ENCODE assay signal across 15 cellular contexts in genomic region chr11:87251560-87251959, GRCh38.
DNase-seq lines count a peak whose midpoint lies in the region; ATAC-seq and TF ChIP-seq lines count a peak whose summit lies in the region.
"Had no signal": no experiment of that assay in that cellular context is flagged by ENCODE, and none has a peak within 500 bp of the region (broad histone marks: within the 10 kb centered on the region; RNA-seq: fewer than 3 reads in every experiment).

No MANE protein-coding gene starts in this region.

- peaks cover 0 to 2% of the 10 kb centered on the region in 2 donors for H3K36me3 Mint-ChIP-seq in activated T-cell treated with anti-CD3 and anti-CD28 coated beads, Interleukin-2, amount 50 U/mL, for 72 hours (ENCODE audit: insufficient read depth in 2 of 2)
- H3K36me3 Mint-ChIP-seq in activated T-cell treated with anti-CD3 and anti-CD28 coated beads, Interleukin-2, amount 50 U/mL, for 4 hours (ENCODE audit: insufficient read depth): peaks cover 9% of the 10 kb centered on the region
- peaks cover 23% of the 10 kb centered on the region for H3K36me3 Mint-ChIP-seq in activated naive CD8-positive, alpha-beta T cell treated with anti-CD3 and anti-CD28 coated beads for 36 hours
- H3K36me3 Mint-ChIP-seq in stimulated activated effector memory CD8-positive, alpha-beta T cell treated with anti-CD3 and anti-CD28 coated beads, Interleukin-12 subunit alpha, Interleukin-12 subunit beta, amount 100 ng/mL, for 72 hours: no peaks in the 10 kb centered on the region
- H3K36me3 Mint-ChIP-seq: CD14-positive monocyte had no signal

- ATAC-seq in activated T-cell treated with anti-CD3 and anti-CD28 coated beads, Interleukin-2, amount 50 U/mL, for 72 hours (replicated peaks in 1 of 2): no peak
- ATAC-seq in activated T-cell treated with anti-CD3 and anti-CD28 coated beads, Interleukin-2, amount 50 U/mL, for 4 hours: no peak
- ATAC-seq in stimulated activated effector memory CD8-positive, alpha-beta T cell treated with anti-CD3 and anti-CD28 coated beads, Interleukin-12 subunit alpha, Interleukin-12 subunit beta, amount 100 ng/mL, for 72 hours: no peak
- no peak for ATAC-seq in GM18858 (IDR thresholded peaks at IDR 0.05; ENCODE audit: unreplicated experiment)
- ATAC-seq: A549 had no signal

- peak overlapping the region in 1 of 2 donors; percentile 40 for H3K4me3 Mint-ChIP-seq in activated T-cell treated with anti-CD3 and anti-CD28 coated beads, Interleukin-2, amount 50 U/mL, for 72 hours
- no peak overlapping the region for H3K4me3 Mint-ChIP-seq in activated T-cell treated with anti-CD3 and anti-CD28 coated beads, Interleukin-2, amount 50 U/mL, for 4 hours
- no peak overlapping the region for H3K4me3 Mint-ChIP-seq in activated naive CD8-positive, alpha-beta T cell treated with anti-CD3 and anti-CD28 coated beads for 36 hours
- H3K4me3 Mint-ChIP-seq in stimulated activated effector memory CD8-positive, alpha-beta T cell treated with anti-CD3 and anti-CD28 coated beads, Interleukin-12 subunit alpha, Interleukin-12 subunit beta, amount 100 ng/mL, for 72 hours: no peak overlapping the region
- H3K4me3 Mint-ChIP-seq: CD14-positive monocyte had no signal

- no peak overlapping the region for H3K4me3 ChIP-seq in fibroblast of mammary gland (ENCODE audit: control insufficient read depth, low read depth, low read length)
- H3K4me3 ChIP-seq: A549, PC-9 had no signal

- peak overlapping the region; percentile 44 for H3K27ac Mint-ChIP-seq in activated T-cell treated with anti-CD3 and anti-CD28 coated beads, Interleukin-2, amount 50 U/mL, for 72 hours
- H3K27ac Mint-ChIP-seq in activated naive CD8-positive, alpha-beta T cell treated with anti-CD3 and anti-CD28 coated beads for 36 hours: peak overlapping the region; percentile 79
- peak overlapping the region; percentile 52 for H3K27ac Mint-ChIP-seq in stimulated activated effector memory CD8-positive, alpha-beta T cell treated with anti-CD3 and anti-CD28 coated beads, Interleukin-12 subunit alpha, Interleukin-12 subunit beta, amount 100 ng/mL, for 72 hours

- no peak for DNase-seq in activated T-cell treated with anti-CD3 and anti-CD28 coated beads, Interleukin-2, amount 50 U/mL, for 72 hours
- no peak for DNase-seq in activated T-cell treated with anti-CD3 and anti-CD28 coated beads, Interleukin-2, amount 50 U/mL, for 4 hours
- no peak for DNase-seq in activated naive CD8-positive, alpha-beta T cell treated with anti-CD3 and anti-CD28 coated beads for 36 hours
- DNase-seq in fibroblast of mammary gland (ENCODE audit: low read depth) (peak; percentile 44), posterior vena cava (ENCODE audit: low spot score) (no peak), mesenteric fat pad (ENCODE audit: low spot score) (no peak)
- no peak for DNase-seq in stimulated activated effector memory CD8-positive, alpha-beta T cell treated with anti-CD3 and anti-CD28 coated beads, Interleukin-12 subunit alpha, Interleukin-12 subunit beta, amount 100 ng/mL, for 72 hours (ENCODE audit: low spot score in 2 of 2)
- DNase-seq: Caco-2, Karpas-422, NCI-H187 treated with DMSO at 0.1 percent for 48 hours, NCI-H446, PC-9 had no signal

- no peak for TF ChIP-seq CTCF in fibroblast of mammary gland (conservative IDR thresholded peaks at IDR 0.05; ENCODE audit: control insufficient read depth, insufficient read depth, low read depth, low read length)

- intact Hi-C loops in posterior vena cava (cut with DNase I): no loop called here

- H3K27me3 Mint-ChIP-seq in activated T-cell treated with anti-CD3 and anti-CD28 coated beads, Interleukin-2, amount 50 U/mL, for 72 hours (ENCODE audit: low read depth): no peaks in the 10 kb centered on the region
- no peaks in the 10 kb centered on the region for H3K27me3 Mint-ChIP-seq in activated T-cell treated with anti-CD3 and anti-CD28 coated beads, Interleukin-2, amount 50 U/mL, for 4 hours (ENCODE audit: low read depth)
- no peaks in the 10 kb centered on the region for H3K27me3 Mint-ChIP-seq in activated naive CD8-positive, alpha-beta T cell treated with anti-CD3 and anti-CD28 coated beads for 36 hours

- no peaks in the 10 kb centered on the region for H3K9me3 Mint-ChIP-seq in activated T-cell treated with anti-CD3 and anti-CD28 coated beads, Interleukin-2, amount 50 U/mL, for 72 hours
- H3K9me3 Mint-ChIP-seq in activated T-cell treated with anti-CD3 and anti-CD28 coated beads, Interleukin-2, amount 50 U/mL, for 4 hours: no peaks in the 10 kb centered on the region
- peaks cover 7% of the 10 kb centered on the region for H3K9me3 Mint-ChIP-seq in activated naive CD8-positive, alpha-beta T cell treated with anti-CD3 and anti-CD28 coated beads for 36 hours
- peaks cover 3% of the 10 kb centered on the region for H3K9me3 Mint-ChIP-seq in stimulated activated effector memory CD8-positive, alpha-beta T cell treated with anti-CD3 and anti-CD28 coated beads, Interleukin-12 subunit alpha, Interleukin-12 subunit beta, amount 100 ng/mL, for 72 hours

- H3K4me1 Mint-ChIP-seq in activated T-cell treated with anti-CD3 and anti-CD28 coated beads, Interleukin-2, amount 50 U/mL, for 72 hours (ENCODE audit: low read depth): peaks cover 36% of the 10 kb centered on the region
- H3K4me1 Mint-ChIP-seq in activated T-cell treated with anti-CD3 and anti-CD28 coated beads, Interleukin-2, amount 50 U/mL, for 4 hours (ENCODE audit: low read depth): peaks cover 21% of the 10 kb centered on the region
- peaks cover 21% of the 10 kb centered on the region for H3K4me1 Mint-ChIP-seq in activated naive CD8-positive, alpha-beta T cell treated with anti-CD3 and anti-CD28 coated beads for 36 hours
- peaks cover 31% of the 10 kb centered on the region for H3K4me1 Mint-ChIP-seq in stimulated activated effector memory CD8-positive, alpha-beta T cell treated with anti-CD3 and anti-CD28 coated beads, Interleukin-12 subunit alpha, Interleukin-12 subunit beta, amount 100 ng/mL, for 72 hours
